In the genomic region with DNA sequence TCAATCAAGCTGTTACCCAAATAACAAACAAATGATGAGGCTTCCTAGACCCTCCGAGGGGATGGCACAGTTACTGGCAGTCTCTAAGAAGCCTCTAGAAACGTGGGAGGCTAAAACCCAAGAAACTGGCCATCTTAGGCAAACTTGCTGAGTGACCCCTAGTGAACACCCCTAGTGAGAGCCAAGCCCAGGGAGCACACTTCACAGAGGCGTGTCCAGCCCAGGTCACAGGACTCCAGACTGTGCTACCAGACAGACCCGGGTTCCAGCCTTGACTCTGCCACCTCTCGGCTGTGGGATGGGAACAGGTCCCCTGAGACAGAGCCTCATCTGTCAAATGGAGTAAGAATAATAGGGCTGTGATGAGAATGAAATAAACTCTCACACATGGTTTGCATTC, we compare ENCODE assay signal across 1 cellular context.
TF ChIP-seq lines count a peak whose summit lies in the region.

No MANE protein-coding gene starts in this region.

TF ChIP-seq in IMR-90, 13 proteins besides CTCF, POLR2A, EP300 and RAD21 (continued from another document):
- no peak for TF ChIP-seq USF2 (IDR thresholded peaks at IDR 0.05; ENCODE audit: low read depth, low read length)
- TF ChIP-seq BHLHE40 (IDR thresholded peaks at IDR 0.05; ENCODE audit: low read depth, low read length) = no peak
- TF ChIP-seq MXI1 (IDR thresholded peaks at IDR 0.05; ENCODE audit: borderline replicate concordance, low read depth, low read length) = no peak
- no peak for TF ChIP-seq MAZ (IDR thresholded peaks at IDR 0.05; ENCODE audit: borderline replicate concordance, low read depth, low read length)
- TF ChIP-seq SMC3 (IDR thresholded peaks at IDR 0.05; ENCODE audit: low read depth, low read length) = no peak
- TF ChIP-seq FOS (IDR thresholded peaks at IDR 0.05; ENCODE audit: low read depth, low read length) = no peak
